8 cellular contexts compared by ENCODE assay signal in genomic region chr6:97282238-97282725, GRCh38. TPM values are rescaled to one million over a fixed set of nuclear protein-coding genes. Genes with fewer than 3 reads are reported as not detected.
DNase-seq lines count a peak whose midpoint lies in the region; ATAC-seq and TF ChIP-seq lines count a peak whose summit lies in the region.

No MANE protein-coding gene starts in this region.

- no peaks in the 10 kb centered on the region for H3K27me3 ChIP-seq in SJSA1 (replicated peaks)
- H3K27me3 ChIP-seq in esophagus muscularis mucosa = no peaks in the 10 kb centered on the region
- no peaks in the 10 kb centered on the region for H3K27me3 ChIP-seq in neutrophil

- no peaks in the 10 kb centered on the region for H3K4me1 ChIP-seq in SJSA1 (replicated peaks)
- peaks cover 8 to 18% (median 14%) of the 10 kb centered on the region in 4 donors for H3K4me1 ChIP-seq in esophagus muscularis mucosa
- H3K4me1 ChIP-seq in neutrophil (ENCODE audit: control insufficient read depth in 1 of 2, insufficient read depth in 1 of 2, low read depth in 1 of 2, low read length in 1 of 2) = peaks cover 13 to 14% of the 10 kb centered on the region in 2 experiments

- H3K27ac Mint-ChIP-seq in activated T-cell treated with anti-CD3 and anti-CD28 coated beads, Interleukin-2, amount 50 U/mL, for 72 hours = peak overlapping the region; percentile 75

- peaks cover 6 to 13% of the 10 kb centered on the region in 2 donors for H3K36me3 Mint-ChIP-seq in activated T-cell treated with anti-CD3 and anti-CD28 coated beads, Interleukin-2, amount 50 U/mL, for 72 hours (ENCODE audit: insufficient read depth in 2 of 2)

- no peak for TF ChIP-seq EP300 in esophagus muscularis mucosa (IDR thresholded peaks at IDR 0.05)

- no peaks in the 10 kb centered on the region for H3K27me3 Mint-ChIP-seq in activated T-cell treated with anti-CD3 and anti-CD28 coated beads, Interleukin-2, amount 50 U/mL, for 72 hours (ENCODE audit: low read depth)

- peak overlapping the region; percentile 93 for H3K4me3 Mint-ChIP-seq in activated T-cell treated with anti-CD3 and anti-CD28 coated beads, Interleukin-2, amount 50 U/mL, for 72 hours

- H3K4me3 ChIP-seq in SJSA1 (peak overlapping the region; percentile 74), esophagus muscularis mucosa (peak overlapping the region; percentile 67 to 96 (median 92)), neutrophil (ENCODE audit: low read depth in 1 of 2, low read length in 1 of 2) (peak overlapping the region; percentile 95 to 98)

- H3K27ac ChIP-seq in SJSA1 (peak overlapping the region; percentile 67; the same call in 1 of the 2 replicates), esophagus muscularis mucosa (replicated peaks in 1 of 4) (peak overlapping the region; percentile 70 to 83 (median 80)), neutrophil (peak overlapping the region; percentile 76)

- peak in 1 of 2 donors; percentile 1 for DNase-seq in activated T-cell treated with anti-CD3 and anti-CD28 coated beads, Interleukin-2, amount 50 U/mL, for 72 hours
- DNase-seq in activated T-cell treated with anti-CD3 and anti-CD28 coated beads, Interleukin-2, amount 50 U/mL, for 48 hours = no peak
- DNase-seq in SJSA1 (ENCODE audit: low read depth in 1 of 2, low spot score in 2 of 2) (peak in 1 of 2 experiments; percentile 10), esophagus muscularis mucosa (ENCODE audit: extremely low spot score) (no peak), DMS79 (lab: John Stamatoyannopoulos, UW) (no peak)
- DNase-seq in activated CD4-positive, CD25-positive, alpha-beta regulatory T cell (lab: John Stamatoyannopoulos, UW) = no peak

- no peaks in the 10 kb centered on the region for H3K9me3 ChIP-seq in SJSA1 (replicated peaks)
- no peaks in the 10 kb centered on the region for H3K9me3 ChIP-seq in esophagus muscularis mucosa
- H3K9me3 ChIP-seq in neutrophil = no peaks in the 10 kb centered on the region

- ATAC-seq in activated T-cell treated with anti-CD3 and anti-CD28 coated beads, Interleukin-2, amount 50 U/mL, for 72 hours (replicated peaks in 1 of 2) = no peak
- ATAC-seq in HG02759 (IDR thresholded peaks at IDR 0.05; ENCODE audit: unreplicated experiment) = peak; percentile 1

- H3K36me3 ChIP-seq in SJSA1 = peaks cover 16% of the 10 kb centered on the region
- peaks cover 0 to 8% (median 2%) of the 10 kb centered on the region in 4 donors for H3K36me3 ChIP-seq in esophagus muscularis mucosa
- peaks cover 8% of the 10 kb centered on the region for H3K36me3 ChIP-seq in neutrophil

- no peak for TF ChIP-seq POLR2A in esophagus muscularis mucosa (IDR thresholded peaks at IDR 0.05; ENCODE audit: low read depth)

- intact Hi-C loops in esophagus muscularis mucosa (cut with DNase I) = loop anchor here (10.0 kb wide), 1 partner anchor 387 kb away; the partner anchor contains the start of gene NDUFAF4

- H3K9me3 Mint-ChIP-seq in activated T-cell treated with anti-CD3 and anti-CD28 coated beads, Interleukin-2, amount 50 U/mL, for 72 hours = no peaks in the 10 kb centered on the region

- peaks cover 22% of the 10 kb centered on the region for H3K4me1 Mint-ChIP-seq in activated T-cell treated with anti-CD3 and anti-CD28 coated beads, Interleukin-2, amount 50 U/mL, for 72 hours (ENCODE audit: low read depth)

- WGBS in esophagus muscularis mucosa = 2% methylated on average over 12 of the region's 13 CpGs

- no peak for TF ChIP-seq CTCF in esophagus muscularis mucosa (IDR thresholded peaks at IDR 0.05)
- no peak for TF ChIP-seq CTCF in neutrophil (IDR thresholded peaks at IDR 0.05)

RNA-seq across cellular contexts. Expression of gene MMS22L, which starts 0.7 kb away (rescaled TPM):
- 10 to 100 TPM; 47.3 to 59.1 TPM for total RNA-seq in activated T-cell treated with anti-CD3 and anti-CD28 coated beads, Interleukin-2, amount 50 U/mL, for 72 hours
- total RNA-seq in SJSA1 (2014; rRNA removed; shearing (Covaris generic)) = 34.9 and 36.4 TPM in 2 replicates
- 1 to 10 TPM; 2.8 to 5.5 (median 4.0) TPM for total RNA-seq in esophagus muscularis mucosa
